13 cellular contexts compared by ENCODE assay signal in genomic region chr14:96195441-96196081, GRCh38. TPM values are rescaled to one million over a fixed set of nuclear protein-coding genes. Genes with fewer than 3 reads are reported as not detected.
DNase-seq lines count a peak whose midpoint lies in the region; ATAC-seq and TF ChIP-seq lines count a peak whose summit lies in the region.
"Had no signal": no experiment of that assay in that cellular context is flagged by ENCODE, and none has a peak within 500 bp of the region (broad histone marks: within the 10 kb centered on the region; RNA-seq: fewer than 3 reads in every experiment).

No MANE protein-coding gene starts in this region.

- H3K27ac Mint-ChIP-seq in Caco-2 (ENCODE audit: unreplicated experiment) (peak overlapping the region; percentile 95), progenitor cell of endocrine pancreas (peak overlapping the region; percentile 88)
- no peak overlapping the region for H3K27ac Mint-ChIP-seq in activated CD4-positive, alpha-beta memory T cell treated with anti-CD3 and anti-CD28 coated beads, Interleukin-2, amount 10 ng/mL, durations not matched to agents 7 days and 5 days
- H3K27ac Mint-ChIP-seq: CD4-positive, CD25-positive, alpha-beta regulatory T cell had no signal

- H3K9me3 Mint-ChIP-seq in Caco-2 (ENCODE audit: unreplicated experiment) (no peaks in the 10 kb centered on the region), progenitor cell of endocrine pancreas (ENCODE audit: low read depth) (peaks cover 4% of the 10 kb centered on the region)
- H3K9me3 Mint-ChIP-seq in activated CD4-positive, alpha-beta memory T cell treated with anti-CD3 and anti-CD28 coated beads, Interleukin-2, amount 10 ng/mL, durations not matched to agents 7 days and 5 days, result no peaks in the 10 kb centered on the region
- H3K9me3 Mint-ChIP-seq: CD4-positive, CD25-positive, alpha-beta regulatory T cell had no signal

- CTCF ChIA-PET in Caco-2 (lab: Charles Lee), result interaction anchor here (0.8 to 2.6 kb wide), 3 partner anchors 8 to 95 kb away, joined by 3 to 12 read pairs (median 4); no protein-coding TSS in a partner anchor
- CTCF ChIA-PET in activated CD4-positive, alpha-beta memory T cell treated with anti-CD3 and anti-CD28 coated beads, Interleukin-2, amount 10 ng/mL, durations not matched to agents 7 days and 5 days (lab: Charles Lee), result no interaction called here

- H3K4me1 Mint-ChIP-seq in Caco-2 (ENCODE audit: low read depth, unreplicated experiment) (peaks cover 28% of the 10 kb centered on the region), progenitor cell of endocrine pancreas (ENCODE audit: low read depth) (peaks cover 12% of the 10 kb centered on the region)
- peaks cover 13% of the 10 kb centered on the region for H3K4me1 Mint-ChIP-seq in activated CD4-positive, alpha-beta memory T cell treated with anti-CD3 and anti-CD28 coated beads, Interleukin-2, amount 10 ng/mL, durations not matched to agents 7 days and 5 days

- intact Hi-C loops in Caco-2 (cut with micrococcal nuclease; ENCODE audit: unreplicated experiment), result loop anchor here (5.0 kb wide), 2 partner anchors 42 to 82 kb away; no protein-coding TSS in a partner anchor

- no peaks in the 10 kb centered on the region for H3K36me3 ChIP-seq in Caco-2 (ENCODE audit: control insufficient read depth, insufficient read depth, low read length)

- H3K27me3 ChIP-seq in Caco-2 (replicated peaks; ENCODE audit: control insufficient read depth, insufficient read depth, low read length), result no peaks in the 10 kb centered on the region

- H3K4me3 ChIP-seq in Caco-2 (ENCODE audit: low read depth, low read length), result no peak overlapping the region

- H3K4me1 ChIP-seq in Caco-2, result peaks cover 29% of the 10 kb centered on the region

- H3K27me3 Mint-ChIP-seq in Caco-2 (ENCODE audit: insufficient read depth, unreplicated experiment) (no peaks in the 10 kb centered on the region), progenitor cell of endocrine pancreas (peaks cover 22% of the 10 kb centered on the region)
- no peaks in the 10 kb centered on the region for H3K27me3 Mint-ChIP-seq in activated CD4-positive, alpha-beta memory T cell treated with anti-CD3 and anti-CD28 coated beads, Interleukin-2, amount 10 ng/mL, durations not matched to agents 7 days and 5 days

- peaks cover 8% of the 10 kb centered on the region for H3K9me3 ChIP-seq in Caco-2

- no peak for ATAC-seq in HG03025 (IDR thresholded peaks at IDR 0.05; ENCODE audit: low FRiP score, unreplicated experiment)
- no peak for ATAC-seq in GM19452 (IDR thresholded peaks at IDR 0.05; ENCODE audit: unreplicated experiment)

- BruUV-seq in Caco-2 (replicated peaks; lab: Mats Ljungman, UMichigan), result no TSS peak

- peak; percentile 68 to 80 for DNase-seq in Caco-2
- peak; percentile 44 for DNase-seq in NCI-H774 (lab: John Stamatoyannopoulos, UW)
- peak; percentile 14 for DNase-seq in kidney tubule cell (ENCODE audit: low spot score)
- no peak for DNase-seq in progenitor cell of endocrine pancreas (ENCODE audit: low spot score, unreplicated experiment)
- no peak for DNase-seq in activated CD4-positive, alpha-beta memory T cell treated with anti-CD3 and anti-CD28 coated beads, Interleukin-2, amount 10 ng/mL, durations not matched to agents 7 days and 5 days
- no peak for DNase-seq in cerebellum (ENCODE audit: low spot score)
- DNase-seq: AML-193, Calu3, HCEC 1CT, NCI-H446 treated with DMSO at 0.1 percent for 48 hours had no signal

- peak overlapping the region; percentile 19 for H3K4me3 Mint-ChIP-seq in Caco-2 (ENCODE audit: unreplicated experiment)
- no peak overlapping the region for H3K4me3 Mint-ChIP-seq in progenitor cell of endocrine pancreas (ENCODE audit: low read depth)
- no peak overlapping the region for H3K4me3 Mint-ChIP-seq in activated CD4-positive, alpha-beta memory T cell treated with anti-CD3 and anti-CD28 coated beads, Interleukin-2, amount 10 ng/mL, durations not matched to agents 7 days and 5 days
- H3K4me3 Mint-ChIP-seq: CD4-positive, CD25-positive, alpha-beta regulatory T cell had no signal

- POLR2A ChIA-PET in Caco-2 (lab: Charles Lee), result interaction anchor here (0.6 kb wide), 1 partner anchor 9 kb away, joined by 3 read pairs; the partner anchor contains the start of gene BDKRB2
- POLR2A ChIA-PET in activated CD4-positive, alpha-beta memory T cell treated with anti-CD3 and anti-CD28 coated beads, Interleukin-2, amount 10 ng/mL, durations not matched to agents 7 days and 5 days (lab: Charles Lee), result no interaction called here

- H3K36me3 Mint-ChIP-seq in Caco-2 (ENCODE audit: insufficient read depth, unreplicated experiment) (peaks cover 19% of the 10 kb centered on the region), progenitor cell of endocrine pancreas (ENCODE audit: insufficient read depth) (no peaks in the 10 kb centered on the region)
- no peaks in the 10 kb centered on the region for H3K36me3 Mint-ChIP-seq in activated CD4-positive, alpha-beta memory T cell treated with anti-CD3 and anti-CD28 coated beads, Interleukin-2, amount 10 ng/mL, durations not matched to agents 7 days and 5 days (ENCODE audit: low read depth)
- H3K36me3 Mint-ChIP-seq: CD4-positive, CD25-positive, alpha-beta regulatory T cell had no signal

- TF ChIP-seq CTCF in Caco-2 (IDR thresholded peaks at IDR 0.05; ENCODE audit: insufficient read depth in 1 of 2, low read depth in 1 of 2, low read length in 1 of 2, severe bottlenecking in 1 of 2, unreplicated experiment in 1 of 2) (no peak), progenitor cell of endocrine pancreas (IDR thresholded peaks at IDR 0.05; ENCODE audit: unreplicated experiment) (no peak)

RNA-seq across cellular contexts. Expression of gene BDKRB2, which starts 9.1 kb away (rescaled TPM):
- total RNA-seq in Caco-2 (2022) (1.4 and 2.0 TPM in 2 replicates), progenitor cell of endocrine pancreas (0.36 and 0.42 TPM in 2 replicates), cerebellum (0.45 TPM)
- not detected for total RNA-seq in activated CD4-positive, alpha-beta memory T cell treated with anti-CD3 and anti-CD28 coated beads, Interleukin-2, amount 10 ng/mL, durations not matched to agents 7 days and 5 days
- total RNA-seq: CD4-positive, CD25-positive, alpha-beta regulatory T cell had no signal

Comparison
In these comparisons a context has a peak if more than half of its experiments do, and no peak if none do; other contexts are left out.
1. DNase-seq: peak in Caco-2 (2 of 2), NCI-H774 (single experiment) and kidney tubule cell (single experiment); none in progenitor cell of endocrine pancreas (single experiment), activated CD4-positive, alpha-beta memory T cell treated with anti-CD3 and anti-CD28 coated beads, Interleukin-2, amount 10 ng/mL, durations not matched to agents 7 days and 5 days (single experiment) and cerebellum (single experiment).